In the genomic region with DNA sequence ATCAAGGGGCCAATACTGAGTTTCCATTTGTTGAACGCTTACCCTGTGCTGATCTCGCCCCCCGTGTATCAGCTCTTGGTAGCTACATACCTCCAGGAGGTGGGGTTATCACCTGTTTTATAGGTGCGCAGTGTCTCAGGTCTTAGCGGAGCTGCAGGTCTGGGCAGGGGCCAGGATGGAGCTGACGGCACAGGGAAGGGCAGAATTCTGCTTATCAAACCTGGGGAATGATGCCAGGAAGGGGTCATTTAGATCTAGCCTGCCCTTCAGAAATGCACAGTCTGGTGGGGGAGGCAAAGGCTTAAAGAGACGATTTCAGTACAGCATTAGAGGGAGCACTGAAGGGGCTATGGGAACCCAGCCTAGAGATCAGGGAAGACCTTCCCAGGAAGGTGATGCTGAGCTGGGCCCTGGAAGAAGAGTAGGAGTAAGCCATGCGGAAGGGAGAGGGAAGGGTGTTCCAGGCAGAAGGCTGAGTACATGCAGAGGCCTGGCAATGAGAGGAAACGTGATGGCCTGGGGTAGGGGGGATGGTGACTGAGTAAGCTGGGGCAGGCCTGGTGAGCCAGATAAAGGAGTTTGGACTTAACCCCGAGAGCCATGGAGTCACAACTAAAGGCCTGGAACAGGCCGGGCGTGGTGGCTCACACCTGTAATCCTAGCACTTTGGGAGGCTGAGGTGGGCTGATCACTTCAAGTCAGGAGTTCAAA, we compare ENCODE assay signal across 1 cellular context.
TF ChIP-seq lines count a peak whose summit lies in the region.

No MANE protein-coding gene starts in this region.

TF ChIP-seq in IMR-90, 13 proteins besides CTCF, POLR2A, EP300 and RAD21:
- no peak for TF ChIP-seq SMC3 (IDR thresholded peaks at IDR 0.05; ENCODE audit: low read depth, low read length)
- no peak for TF ChIP-seq MAZ (IDR thresholded peaks at IDR 0.05; ENCODE audit: borderline replicate concordance, low read depth, low read length)
- TF ChIP-seq BHLHE40 (IDR thresholded peaks at IDR 0.05; ENCODE audit: low read depth, low read length), result no peak
- TF ChIP-seq, protein P1, sequence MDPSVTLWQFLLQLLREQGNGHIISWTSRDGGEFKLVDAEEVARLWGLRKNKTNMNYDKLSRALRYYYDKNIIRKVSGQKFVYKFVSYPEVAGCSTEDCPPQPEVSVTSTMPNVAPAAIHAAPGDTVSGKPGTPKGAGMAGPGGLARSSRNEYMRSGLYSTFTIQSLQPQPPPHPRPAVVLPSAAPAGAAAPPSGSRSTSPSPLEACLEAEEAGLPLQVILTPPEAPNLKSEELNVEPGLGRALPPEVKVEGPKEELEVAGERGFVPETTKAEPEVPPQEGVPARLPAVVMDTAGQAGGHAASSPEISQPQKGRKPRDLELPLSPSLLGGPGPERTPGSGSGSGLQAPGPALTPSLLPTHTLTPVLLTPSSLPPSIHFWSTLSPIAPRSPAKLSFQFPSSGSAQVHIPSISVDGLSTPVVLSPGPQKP (IDR thresholded peaks at IDR 0.05; ENCODE audit: borderline replicate concordance, low read depth, low read length), result no peak
